27 cellular contexts compared by ENCODE assay signal in the genomic region with DNA sequence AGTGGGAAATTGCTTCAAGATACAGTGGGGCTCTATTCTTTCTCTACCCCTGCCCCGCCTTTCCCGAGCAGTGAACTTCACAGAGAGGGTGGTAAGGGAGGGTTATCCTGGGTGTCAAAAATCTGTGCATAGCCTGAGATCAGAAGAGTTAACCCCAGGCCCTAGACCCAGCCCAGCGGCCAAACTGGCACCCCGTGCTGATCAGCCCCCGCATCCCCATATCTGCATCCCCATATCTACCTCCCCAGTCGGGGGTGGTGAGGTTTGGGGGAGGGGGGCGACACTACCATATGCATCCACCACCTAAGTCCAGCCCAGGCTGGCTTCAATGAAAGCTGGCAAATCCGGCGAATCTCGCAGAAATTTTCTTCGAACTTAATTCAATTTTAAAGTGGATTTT. TPM values are rescaled to one million over a fixed set of nuclear protein-coding genes. Genes with fewer than 3 reads are reported as not detected.
DNase-seq lines count a peak whose midpoint lies in the region; ATAC-seq, FAIRE-seq and TF ChIP-seq lines count a peak whose summit lies in the region.
"Had no signal": no experiment of that assay in that cellular context is flagged by ENCODE, and none has a peak within 500 bp of the region (broad histone marks: within the 10 kb centered on the region; RNA-seq: fewer than 3 reads in every experiment).

No MANE protein-coding gene starts in this region.

- H2BK15ac ChIP-seq in H1 (ENCODE audit: low read length), result no peak overlapping the region

- peaks cover 0 to 5% of the 10 kb centered on the region in 2 experiments; a peak in 1 of 4 replicates for H3K9me3 ChIP-seq in H1 (ENCODE audit: insufficient read depth in 2 of 2, low read depth in 1 of 2, low read length in 1 of 2)

- no peak overlapping the region for H4K8ac ChIP-seq in H1 (ENCODE audit: extremely low read depth, insufficient read depth, low read length)

- H4K5ac ChIP-seq in H1 (ENCODE audit: insufficient read length, low read depth, low read length), result no peak overlapping the region

- no peak overlapping the region for H2BK20ac ChIP-seq in H1 (ENCODE audit: low read length)

- no peak overlapping the region for H3K4me3 ChIP-seq in H1 (ENCODE audit: extremely low read depth in 1 of 4, insufficient read depth in 2 of 4, low read depth in 3 of 4, low read length in 4 of 4)
- H3K4me3 ChIP-seq: BLaER1 treated with 17β-estradiol and CSF1 and Interleukin-3, amounts not matched to agents 10 nM and 100 nM had no signal

- H3K4ac ChIP-seq in H1 (replicated peaks; ENCODE audit: insufficient read length, low read depth, low read length), result no peak overlapping the region

- no peak for ATAC-seq in natural killer cell treated with Interleukin-12 subunit alpha and Interleukin-12 subunit beta and Interleukin-15 and Interleukin-18, amount 100 ng/mL, for 72 hours
- no peak for ATAC-seq in HG02798 (IDR thresholded peaks at IDR 0.05; ENCODE audit: poor library complexity, unreplicated experiment)
- ATAC-seq: Panc1, SK-N-SH treated with all-trans-retinoic acid at 6 μM for 48 hours had no signal

- H3K27me3 ChIP-seq in H1 (replicated peaks in 1 of 4; ENCODE audit: control insufficient read depth in 3 of 4, extremely low read depth in 1 of 4, insufficient read depth in 3 of 4, low read length in 3 of 4), result peaks cover 89 to 99% (median 95%) of the 10 kb centered on the region in 4 experiments

- H3K23ac ChIP-seq in H1 (ENCODE audit: insufficient read length), result no peak overlapping the region

- no peak overlapping the region for H2AFZ ChIP-seq in H1 (ENCODE audit: low read length)

- POLR2A ChIA-PET in H1 (lab: Charles Lee; ENCODE audit: partially characterized antibody), result interaction anchor here (0.9 kb wide), 1 partner anchor 26 kb away, joined by 3 read pairs; a partner anchor contains a TSS

- no peaks in the 10 kb centered on the region for H3K9me3 Mint-ChIP-seq in activated naive CD4-positive, alpha-beta T cell treated with anti-CD3 and anti-CD28 coated beads, Interleukin-2, amount 10 ng/mL, durations not matched to agents 7 days and 5 days
- H3K9me3 Mint-ChIP-seq in mesothelial cell of epicardium, result no peaks in the 10 kb centered on the region
- peaks cover 3% of the 10 kb centered on the region for H3K9me3 Mint-ChIP-seq in natural killer cell treated with Interleukin-12 subunit alpha and Interleukin-12 subunit beta and Interleukin-15 and Interleukin-18, amount 100 ng/mL, for 72 hours
- H3K9me3 Mint-ChIP-seq in activated CD4-positive, alpha-beta T cell treated with anti-CD3 and anti-CD28 coated beads, Interleukin-2, amount 10 ng/mL, durations not matched to agents 24 days and 14 days, result peaks cover 19% of the 10 kb centered on the region

- H4K91ac ChIP-seq in H1 (replicated peaks; ENCODE audit: insufficient read length, low read length), result no peak overlapping the region

- H3K79me2 ChIP-seq in H1 (ENCODE audit: control insufficient read depth in 1 of 2, insufficient read depth in 2 of 2, low read length in 2 of 2), result no peaks in the 10 kb centered on the region

- CTCF ChIA-PET in activated naive CD4-positive, alpha-beta T cell treated with anti-CD3 and anti-CD28 coated beads, Interleukin-2, amount 10 ng/mL, durations not matched to agents 7 days and 5 days (lab: Charles Lee), result interaction anchor here (2.0 kb wide), 1 partner anchor 29 kb away, joined by 8 read pairs; no protein-coding TSS in a partner anchor
- CTCF ChIA-PET in H1 (lab: Charles Lee; ENCODE audit: partially characterized antibody), result interaction anchor here (0.8 to 12.6 kb wide), 4 partner anchors 10 to 214 kb away, joined by 3 to 150 read pairs (median 6); no protein-coding TSS in a partner anchor

- no peak overlapping the region for H2BK5ac ChIP-seq in H1 (ENCODE audit: low read depth, low read length)

- intact Hi-C loops in activated CD4-positive, alpha-beta T cell treated with anti-CD3 and anti-CD28 coated beads, Interleukin-2, amount 10 ng/mL, durations not matched to agents 24 days and 14 days (cut with micrococcal nuclease), result no loop called here

- TF ChIP-seq RAD21 in H1 (IDR thresholded peaks at IDR 0.05 in 1 of 2, conservative IDR thresholded peaks at IDR 0.05 in 1 of 2; ENCODE audit: low read depth in 2 of 2, low read length in 2 of 2), result no peak

- WGBS in H1 (ENCODE audit: extremely low coverage in 1 of 2, insufficient coverage in 1 of 2, insufficient read length in 1 of 2, insufficient replicate concordance in 2 of 2, low coverage in 1 of 2, low lambda C conversion rate in 2 of 2, missing lambda C conversion rate in 1 of 2), 2 experiments, result 6% methylated on average over 11 of the region's 11 CpGs; no CpG with 5 or more reads in 1 of the 2 experiments

- no peak overlapping the region for H2AK5ac ChIP-seq in H1 (ENCODE audit: low read depth, low read length)

- no peak for FAIRE-seq in H1 (lab: Jason Lieb, UNC)
- FAIRE-seq: GM12892, GM18507, HTR-8/SVneo had no signal

- DNase-seq in activated naive CD4-positive, alpha-beta T cell treated with anti-CD3 and anti-CD28 coated beads, Interleukin-2, amount 10 ng/mL, durations not matched to agents 7 days and 5 days, result no peak
- no peak for DNase-seq in activated naive CD4-positive, alpha-beta T cell treated with Interleukin-2 at 50 U/mL for 16 hours
- DNase-seq in H1 (ENCODE audit: low read depth in 1 of 2, low spot score in 2 of 2), result no peak
- no peak for DNase-seq in mesothelial cell of epicardium (ENCODE audit: low spot score in 2 of 2, unreplicated experiment in 2 of 2)
- DNase-seq in natural killer cell treated with Interleukin-12 subunit alpha and Interleukin-12 subunit beta and Interleukin-15 and Interleukin-18, amount 100 ng/mL, for 72 hours (ENCODE audit: low spot score), result no peak
- no peak for DNase-seq in activated CD4-positive, alpha-beta T cell treated with anti-CD3 and anti-CD28 coated beads, Interleukin-2, amount 10 ng/mL, durations not matched to agents 24 days and 14 days
- DNase-seq in RPMI8226, result no peak
- DNase-seq: ACHN; CD4-positive, alpha-beta memory T cell; DND-41; HCEC 1CT; KG1; NCI-H1092; NCI-H1436; NCI-H1930; NCI-H226; NCI-H774; NK-92 treated with Interleukin-12 subunit alpha and Interleukin-12 subunit beta, amount 100 ng/mL, for 24 hours had no signal

- H3K27ac ChIP-seq in H1 (ENCODE audit: low read depth, low read length), result no peak overlapping the region
- H3K27ac ChIP-seq: 22Rv1; BLaER1 treated with 17β-estradiol and CSF1 and Interleukin-3, amounts not matched to agents 10 nM and 100 nM had no signal

- no peak overlapping the region for H3K9ac ChIP-seq in H1 (replicated peaks in 1 of 4; ENCODE audit: extremely low read depth in 1 of 4, low read depth in 3 of 4, low read length in 3 of 4)
- H3K9ac ChIP-seq: BLaER1 treated with 17β-estradiol and CSF1 and Interleukin-3, amounts not matched to agents 10 nM and 100 nM had no signal

- no peak overlapping the region for H3K14ac ChIP-seq in H1 (ENCODE audit: insufficient read length)

- peaks cover 2% of the 10 kb centered on the region for H3K36me3 Mint-ChIP-seq in activated naive CD4-positive, alpha-beta T cell treated with anti-CD3 and anti-CD28 coated beads, Interleukin-2, amount 10 ng/mL, durations not matched to agents 7 days and 5 days
- H3K36me3 Mint-ChIP-seq in mesothelial cell of epicardium, result peaks cover 4% of the 10 kb centered on the region
- peaks cover 3% of the 10 kb centered on the region for H3K36me3 Mint-ChIP-seq in natural killer cell treated with Interleukin-12 subunit alpha and Interleukin-12 subunit beta and Interleukin-15 and Interleukin-18, amount 100 ng/mL, for 72 hours
- H3K36me3 Mint-ChIP-seq in activated CD4-positive, alpha-beta T cell treated with anti-CD3 and anti-CD28 coated beads, Interleukin-2, amount 10 ng/mL, durations not matched to agents 24 days and 14 days (ENCODE audit: low read depth), result no peaks in the 10 kb centered on the region

- H3K56ac ChIP-seq in H1 (replicated peaks; ENCODE audit: insufficient read length, low read depth, low read length), result no peak overlapping the region

- TF ChIP-seq POLR2A in H1 (IDR thresholded peaks at IDR 0.05; ENCODE audit: control extremely low read depth in 1 of 2, low read depth in 2 of 2, low read length in 2 of 2), result no peak

- H4K20me1 ChIP-seq in H1 (replicated peaks in 1 of 2; ENCODE audit: control insufficient read depth in 1 of 2, insufficient read depth in 2 of 2, low read length in 2 of 2), result peaks cover 15 to 51% of the 10 kb centered on the region in 2 experiments
- H4K20me1 ChIP-seq: BLaER1 treated with 17β-estradiol and CSF1 and Interleukin-3, amounts not matched to agents 10 nM and 100 nM had no signal

- H3K4me3 Mint-ChIP-seq in activated naive CD4-positive, alpha-beta T cell treated with anti-CD3 and anti-CD28 coated beads, Interleukin-2, amount 10 ng/mL, durations not matched to agents 7 days and 5 days, result no peak overlapping the region
- H3K4me3 Mint-ChIP-seq in mesothelial cell of epicardium, result peak overlapping the region; percentile 24
- no peak overlapping the region for H3K4me3 Mint-ChIP-seq in natural killer cell treated with Interleukin-12 subunit alpha and Interleukin-12 subunit beta and Interleukin-15 and Interleukin-18, amount 100 ng/mL, for 72 hours
- H3K4me3 Mint-ChIP-seq in activated CD4-positive, alpha-beta T cell treated with anti-CD3 and anti-CD28 coated beads, Interleukin-2, amount 10 ng/mL, durations not matched to agents 24 days and 14 days, result no peak overlapping the region

- H3K18ac ChIP-seq in H1 (ENCODE audit: extremely low read depth, low read length), result no peak overlapping the region

- peaks cover 14 to 42% (median 27%) of the 10 kb centered on the region in 4 experiments for H3K4me1 ChIP-seq in H1 (replicated peaks in 1 of 4; ENCODE audit: control insufficient read depth in 3 of 4, insufficient read depth in 4 of 4, low read length in 3 of 4)

- no peak overlapping the region for H2BK12ac ChIP-seq in H1 (ENCODE audit: low read depth, low read length)

- no peaks in the 10 kb centered on the region; the same call in 1 of the 2 replicates for H3K23me2 ChIP-seq in H1 (ENCODE audit: low read depth, low read length)

- no peak for TF ChIP-seq EP300 in H1 (IDR thresholded peaks at IDR 0.05; ENCODE audit: borderline replicate concordance in 1 of 2, low read depth in 2 of 2, low read length in 2 of 2)

- H3K79me1 ChIP-seq in H1 (ENCODE audit: low read depth, low read length), result no peaks in the 10 kb centered on the region

- TF ChIP-seq CTCF in H1 (IDR thresholded peaks at IDR 0.05; ENCODE audit: control extremely low read depth in 1 of 3, insufficient read depth in 1 of 3, low read depth in 1 of 3, low read length in 3 of 3) (no peak), mesothelial cell of epicardium (IDR thresholded peaks at IDR 0.05; ENCODE audit: unreplicated experiment) (no peak)

- H3K27me3 Mint-ChIP-seq in activated naive CD4-positive, alpha-beta T cell treated with anti-CD3 and anti-CD28 coated beads, Interleukin-2, amount 10 ng/mL, durations not matched to agents 7 days and 5 days, result peaks cover 99% of the 10 kb centered on the region
- peaks cover 99% of the 10 kb centered on the region for H3K27me3 Mint-ChIP-seq in mesothelial cell of epicardium (ENCODE audit: low read depth)
- peaks cover 65 to 94% of the 10 kb centered on the region in 2 donors for H3K27me3 Mint-ChIP-seq in natural killer cell treated with Interleukin-12 subunit alpha and Interleukin-12 subunit beta and Interleukin-15 and Interleukin-18, amount 100 ng/mL, for 72 hours
- peaks cover 94% of the 10 kb centered on the region for H3K27me3 Mint-ChIP-seq in activated CD4-positive, alpha-beta T cell treated with anti-CD3 and anti-CD28 coated beads, Interleukin-2, amount 10 ng/mL, durations not matched to agents 24 days and 14 days

- peak overlapping the region in 1 of 2 experiments; percentile 19; a peak in 1 of 4 replicates for H3K4me2 ChIP-seq in H1 (ENCODE audit: insufficient read depth in 1 of 2, low read depth in 2 of 2, low read length in 2 of 2)
- H3K4me2 ChIP-seq: BLaER1 treated with 17β-estradiol and CSF1 and Interleukin-3, amounts not matched to agents 10 nM and 100 nM had no signal

- peak overlapping the region; percentile 67 for H3K27ac Mint-ChIP-seq in activated naive CD4-positive, alpha-beta T cell treated with anti-CD3 and anti-CD28 coated beads, Interleukin-2, amount 10 ng/mL, durations not matched to agents 7 days and 5 days
- no peak overlapping the region for H3K27ac Mint-ChIP-seq in mesothelial cell of epicardium
- no peak overlapping the region for H3K27ac Mint-ChIP-seq in natural killer cell treated with Interleukin-12 subunit alpha and Interleukin-12 subunit beta and Interleukin-15 and Interleukin-18, amount 100 ng/mL, for 72 hours
- no peak overlapping the region for H3K27ac Mint-ChIP-seq in activated CD4-positive, alpha-beta T cell treated with anti-CD3 and anti-CD28 coated beads, Interleukin-2, amount 10 ng/mL, durations not matched to agents 24 days and 14 days
- H3K27ac Mint-ChIP-seq: CD4-positive, alpha-beta memory T cell had no signal

- H2BK120ac ChIP-seq in H1 (replicated peaks; ENCODE audit: low read depth, low read length), result no peak overlapping the region

- peaks cover 0 to 5% (median 0%) of the 10 kb centered on the region in 4 experiments; a peak in 1 of 8 replicates for H3K36me3 ChIP-seq in H1 (ENCODE audit: control insufficient read depth in 2 of 4, insufficient read depth in 4 of 4, low read length in 3 of 4)
- H3K36me3 ChIP-seq: BLaER1 treated with 17β-estradiol and CSF1 and Interleukin-3, amounts not matched to agents 10 nM and 100 nM had no signal

- no peaks in the 10 kb centered on the region for H3K4me1 Mint-ChIP-seq in activated naive CD4-positive, alpha-beta T cell treated with anti-CD3 and anti-CD28 coated beads, Interleukin-2, amount 10 ng/mL, durations not matched to agents 7 days and 5 days
- H3K4me1 Mint-ChIP-seq in mesothelial cell of epicardium, result peaks cover 43% of the 10 kb centered on the region
- H3K4me1 Mint-ChIP-seq in natural killer cell treated with Interleukin-12 subunit alpha and Interleukin-12 subunit beta and Interleukin-15 and Interleukin-18, amount 100 ng/mL, for 72 hours (ENCODE audit: low read depth in 2 of 2), result no peaks in the 10 kb centered on the region
- H3K4me1 Mint-ChIP-seq in activated CD4-positive, alpha-beta T cell treated with anti-CD3 and anti-CD28 coated beads, Interleukin-2, amount 10 ng/mL, durations not matched to agents 24 days and 14 days, result no peaks in the 10 kb centered on the region

RNA-seq across cellular contexts. Expression of a gene that starts 7.0 kb away (rescaled TPM):
- total RNA-seq in H1 (2021; fragmentation: NEBNext Ultra II Directional; extraction: Animal tissue kit (Norgen Biotek cat#: 25700)), result not detected in 2 replicates
- not detected in 2 replicates for polyA plus RNA-seq in H1 (2011; rRNA removed)
- polyA plus RNA-seq in H1 (2011; cell fraction: cytosol; rRNA removed), result not detected
- polyA plus RNA-seq in H1 (2011; cell fraction: nucleus; rRNA removed), result not detected
- not detected in 4 replicates for polyA plus RNA-seq in H1 (2012, experiment 1 of 2)
- not detected for polyA plus RNA-seq in H1 (2012, experiment 2 of 2)
- polyA plus RNA-seq in H1 (2013, experiment 1 of 2), result 0.06 TPM
- not detected for polyA plus RNA-seq in H1 (2013, experiment 2 of 2)
- not detected in 2 replicates for polyA minus RNA-seq in H1 (2011; rRNA and poly(A)+ RNA removed)
- polyA minus RNA-seq in H1 (2011; cell fraction: cytosol; rRNA and poly(A)+ RNA removed), result not detected
- not detected for polyA minus RNA-seq in H1 (2011; cell fraction: nucleus; rRNA and poly(A)+ RNA removed)
- total RNA-seq in mesothelial cell of epicardium, result 10.4 to 11.1 TPM (median 10.9 TPM) in 3 replicates
- total RNA-seq in natural killer cell treated with Interleukin-12 subunit alpha and Interleukin-12 subunit beta and Interleukin-15 and Interleukin-18, amount 100 ng/mL, for 72 hours, result not detected
- total RNA-seq in activated CD4-positive, alpha-beta T cell treated with anti-CD3 and anti-CD28 coated beads, Interleukin-2, amount 10 ng/mL, durations not matched to agents 24 days and 14 days, result not detected in 2 replicates
- total RNA-seq: CD4-positive, alpha-beta memory T cell; G401 had no signal
- polyA plus RNA-seq: CD4-positive, alpha-beta memory T cell had no signal

RNA-seq across cellular contexts. Expression of a gene that starts 26.3 kb away (rescaled TPM):
- total RNA-seq in H1 (2021; fragmentation: NEBNext Ultra II Directional; extraction: Animal tissue kit (Norgen Biotek cat#: 25700)), result not detected in 2 replicates
- polyA plus RNA-seq in H1 (2011; rRNA removed), result 0.06 TPM in 1 of 2 replicates, not detected in the other
- not detected for polyA plus RNA-seq in H1 (2011; cell fraction: cytosol; rRNA removed)
- 0.17 TPM for polyA plus RNA-seq in H1 (2011; cell fraction: nucleus; rRNA removed)
- polyA plus RNA-seq in H1 (2012, experiment 1 of 2), result not detected in 4 replicates
- polyA plus RNA-seq in H1 (2012, experiment 2 of 2), result not detected
- not detected for polyA plus RNA-seq in H1 (2013, experiment 1 of 2)
- 0.06 TPM for polyA plus RNA-seq in H1 (2013, experiment 2 of 2)
- 0.22 TPM in 1 of 2 replicates, not detected in the other for polyA minus RNA-seq in H1 (2011; rRNA and poly(A)+ RNA removed)
- not detected for polyA minus RNA-seq in H1 (2011; cell fraction: cytosol; rRNA and poly(A)+ RNA removed)
- 0.60 TPM for polyA minus RNA-seq in H1 (2011; cell fraction: nucleus; rRNA and poly(A)+ RNA removed)
- 33.4 to 36.9 TPM (median 34.3 TPM) in 3 replicates for total RNA-seq in mesothelial cell of epicardium
- not detected for total RNA-seq in natural killer cell treated with Interleukin-12 subunit alpha and Interleukin-12 subunit beta and Interleukin-15 and Interleukin-18, amount 100 ng/mL, for 72 hours
- not detected in 2 replicates for total RNA-seq in activated CD4-positive, alpha-beta T cell treated with anti-CD3 and anti-CD28 coated beads, Interleukin-2, amount 10 ng/mL, durations not matched to agents 24 days and 14 days
- total RNA-seq: CD4-positive, alpha-beta memory T cell; G401 had no signal
- polyA plus RNA-seq: CD4-positive, alpha-beta memory T cell had no signal

Comparison
In these comparisons a context has a peak if more than half of its experiments do, and no peak if none do; other contexts are left out.
1. RNA of a gene that starts 7.0 kb away (total RNA-seq): 10.4 to 11.1 TPM in mesothelial cell of epicardium; not detected in H1, not detected in natural killer cell treated with Interleukin-12 subunit alpha and Interleukin-12 subunit beta and Interleukin-15 and Interleukin-18, amount 100 ng/mL, for 72 hours and not detected in activated CD4-positive, alpha-beta T cell treated with anti-CD3 and anti-CD28 coated beads, Interleukin-2, amount 10 ng/mL, durations not matched to agents 24 days and 14 days; every median in the first group is over 10 times any median in the second.
2. RNA of a gene that starts 26.3 kb away (total RNA-seq): 33.4 to 36.9 TPM in mesothelial cell of epicardium; not detected in H1, not detected in natural killer cell treated with Interleukin-12 subunit alpha and Interleukin-12 subunit beta and Interleukin-15 and Interleukin-18, amount 100 ng/mL, for 72 hours and not detected in activated CD4-positive, alpha-beta T cell treated with anti-CD3 and anti-CD28 coated beads, Interleukin-2, amount 10 ng/mL, durations not matched to agents 24 days and 14 days; every median in the first group is over 10 times any median in the second.